In genomic region chr9:76424491-76424890, GRCh38 we compare ENCODE assay signal across 20 cellular contexts.
"Had no signal": no experiment of that assay in that cellular context is flagged by ENCODE, and none has a peak within 500 bp of the region (broad histone marks: within the 10 kb centered on the region; RNA-seq: fewer than 3 reads in every experiment).

No MANE protein-coding gene starts in this region.

- H3K9me3 Mint-ChIP-seq: activated CD4-positive, alpha-beta T cell treated with anti-CD3 and anti-CD28 coated beads, Interleukin-2, amount 10 ng/mL, durations not matched to agents 7 days and 5 days; activated naive CD4-positive, alpha-beta T cell treated with anti-CD3 and anti-CD28 coated beads for 36 hours; naive thymus-derived CD8-positive, alpha-beta T cell had no signal

- ATAC-seq: left colon; lower lobe of right lung; naive thymus-derived CD8-positive, alpha-beta T cell; pancreas had no signal

- H3K27me3 ChIP-seq: adrenal gland, breast epithelium, neutrophil, pancreas, SJSA1, spleen, suprapubic skin, vagina had no signal

- H3K27ac Mint-ChIP-seq: activated naive CD4-positive, alpha-beta T cell treated with anti-CD3 and anti-CD28 coated beads for 36 hours; naive thymus-derived CD8-positive, alpha-beta T cell had no signal

- H3K27me3 Mint-ChIP-seq: activated CD4-positive, alpha-beta T cell treated with anti-CD3 and anti-CD28 coated beads, Interleukin-2, amount 10 ng/mL, durations not matched to agents 7 days and 5 days; naive thymus-derived CD8-positive, alpha-beta T cell had no signal

- H3K9me3 ChIP-seq: adrenal gland, breast epithelium, lower lobe of right lung, neutrophil, pancreas, SJSA1, spleen, suprapubic skin, vagina had no signal

- H3K4me1 ChIP-seq: adrenal gland, breast epithelium, lower lobe of right lung, pancreas, SJSA1, spleen, suprapubic skin, vagina had no signal

- H3K4me3 Mint-ChIP-seq: activated CD4-positive, alpha-beta T cell treated with anti-CD3 and anti-CD28 coated beads, Interleukin-2, amount 10 ng/mL, durations not matched to agents 7 days and 5 days; activated naive CD4-positive, alpha-beta T cell treated with anti-CD3 and anti-CD28 coated beads for 36 hours; naive thymus-derived CD8-positive, alpha-beta T cell had no signal

- H3K4me3 ChIP-seq: adrenal gland, breast epithelium, lower lobe of right lung, pancreas, SJSA1, spleen, suprapubic skin, vagina had no signal

- H3K36me3 Mint-ChIP-seq: naive thymus-derived CD8-positive, alpha-beta T cell had no signal

- FAIRE-seq: astrocyte, frontal cortex, pancreas had no signal

- H3K36me3 ChIP-seq: adrenal gland, breast epithelium, lower lobe of right lung, neutrophil, pancreas, SJSA1, spleen, suprapubic skin, vagina had no signal

- DNase-seq: activated CD4-positive, alpha-beta T cell treated with anti-CD3 and anti-CD28 coated beads, Interleukin-2, amount 10 ng/mL, durations not matched to agents 7 days and 5 days; activated naive CD4-positive, alpha-beta T cell treated with anti-CD3 and anti-CD28 coated beads for 36 hours; adrenal gland; effector CD4-positive, alpha-beta T cell; hypothalamus; islet precursor cell; left colon; lower lobe of right lung; naive thymus-derived CD8-positive, alpha-beta T cell; pancreas; spleen; stimulated activated naive CD4-positive, alpha-beta T cell treated with Interleukin-2 at 50 U/mL for 16 hours; trophoblast cell had no signal

- H3K27ac ChIP-seq: breast epithelium, lower lobe of right lung, neutrophil, pancreas, SJSA1, spleen, suprapubic skin, vagina had no signal
